Comparison of ENCODE assay signal across 8 cellular contexts in genomic region chr19:48249502-48250014, GRCh38. TPM values are rescaled to one million over a fixed set of nuclear protein-coding genes. Genes with fewer than 3 reads are reported as not detected.
DNase-seq lines count a peak whose midpoint lies in the region; ATAC-seq and TF ChIP-seq lines count a peak whose summit lies in the region.

No MANE protein-coding gene starts in this region.

- POLR2A ChIA-PET in activated CD8-positive, alpha-beta T cell treated with anti-CD3 and anti-CD28 coated beads, Interleukin-2, amount 10 ng/mL, durations not matched to agents 7 days and 5 days (lab: Charles Lee) = interaction anchor here (1.0 to 3.2 kb wide), 9 partner anchors 9 to 622 kb away, joined by 3 to 47 read pairs (median 5); a partner anchor contains a TSS

- H3K27ac Mint-ChIP-seq in activated CD8-positive, alpha-beta T cell treated with anti-CD3 and anti-CD28 coated beads, Interleukin-2, amount 10 ng/mL, durations not matched to agents 7 days and 5 days = peak overlapping the region; percentile 99
- no peak overlapping the region for H3K27ac Mint-ChIP-seq in mesothelial cell of epicardium

- H3K27me3 Mint-ChIP-seq in activated CD8-positive, alpha-beta T cell treated with anti-CD3 and anti-CD28 coated beads, Interleukin-2, amount 10 ng/mL, durations not matched to agents 7 days and 5 days (ENCODE audit: low read depth) = no peaks in the 10 kb centered on the region
- no peaks in the 10 kb centered on the region for H3K27me3 Mint-ChIP-seq in mesothelial cell of epicardium (ENCODE audit: low read depth)

- peaks cover 75% of the 10 kb centered on the region for H3K36me3 Mint-ChIP-seq in activated CD8-positive, alpha-beta T cell treated with anti-CD3 and anti-CD28 coated beads, Interleukin-2, amount 10 ng/mL, durations not matched to agents 7 days and 5 days (ENCODE audit: low read depth)
- H3K36me3 Mint-ChIP-seq in mesothelial cell of epicardium = peaks cover 14% of the 10 kb centered on the region

- no peak for TF ChIP-seq CTCF in mesothelial cell of epicardium (IDR thresholded peaks at IDR 0.05; ENCODE audit: unreplicated experiment)

- no peaks in the 10 kb centered on the region for H3K9me3 Mint-ChIP-seq in activated CD8-positive, alpha-beta T cell treated with anti-CD3 and anti-CD28 coated beads, Interleukin-2, amount 10 ng/mL, durations not matched to agents 7 days and 5 days (ENCODE audit: insufficient read depth)
- H3K9me3 Mint-ChIP-seq in mesothelial cell of epicardium = no peaks in the 10 kb centered on the region

- peak overlapping the region; percentile 95 for H3K4me3 Mint-ChIP-seq in activated CD8-positive, alpha-beta T cell treated with anti-CD3 and anti-CD28 coated beads, Interleukin-2, amount 10 ng/mL, durations not matched to agents 7 days and 5 days
- H3K4me3 Mint-ChIP-seq in mesothelial cell of epicardium = no peak overlapping the region

- CTCF ChIA-PET in activated CD8-positive, alpha-beta T cell treated with anti-CD3 and anti-CD28 coated beads, Interleukin-2, amount 10 ng/mL, durations not matched to agents 7 days and 5 days (lab: Charles Lee) = interaction anchor here (0.6 to 2.5 kb wide), 7 partner anchors 11 to 142 kb away, joined by 3 to 23 read pairs (median 4); partner anchors contain the start of genes KDELR1 and PLA2G4C

- peak; percentile 52 for ATAC-seq in GM18867 (IDR thresholded peaks at IDR 0.05; ENCODE audit: unreplicated experiment)
- ATAC-seq in activated CD8-positive, alpha-beta T cell treated with anti-CD3 and anti-CD28 coated beads, Interleukin-2, amount 10 ng/mL, durations not matched to agents 7 days and 5 days = peak; percentile 84

- peaks cover 75% of the 10 kb centered on the region for H3K4me1 Mint-ChIP-seq in activated CD8-positive, alpha-beta T cell treated with anti-CD3 and anti-CD28 coated beads, Interleukin-2, amount 10 ng/mL, durations not matched to agents 7 days and 5 days (ENCODE audit: low read depth)
- peaks cover 12% of the 10 kb centered on the region for H3K4me1 Mint-ChIP-seq in mesothelial cell of epicardium

- DNase-seq in HT1080 (ENCODE audit: low read depth) (peak; percentile 49), globus pallidus (ENCODE audit: low spot score) (peak; percentile 45), COLO829 (ENCODE audit: low spot score) (no peak), mesothelial cell of epicardium (ENCODE audit: low spot score in 2 of 2, unreplicated experiment in 2 of 2) (no peak), NCI-H1417 (lab: John Stamatoyannopoulos, UW) (no peak)
- peak; percentile 89 for DNase-seq in activated CD8-positive, alpha-beta T cell treated with anti-CD3 and anti-CD28 coated beads, Interleukin-2, amount 10 ng/mL, durations not matched to agents 7 days and 5 days
- DNase-seq in stimulated activated CD4-positive, alpha-beta T cell treated with anti-CD3 and anti-CD28 coated beads, Interleukin-2, amount 100 ng/mL, for 4 hours (ENCODE audit: low read depth) = peak; percentile 65

RNA-seq across cellular contexts. Expression of gene CARD8, which starts 6.2 kb away (rescaled TPM):
- total RNA-seq in HT1080 (2014; rRNA removed; shearing (Covaris generic)) = 17.1 and 19.0 TPM in 2 replicates
- polyA plus RNA-seq in HT1080 (2015; cell fraction: cytosol; rRNA removed) = 19.7 and 20.8 TPM in 2 replicates
- polyA plus RNA-seq in HT1080 (2015; cell fraction: nucleus; rRNA removed) = 44.8 and 52.5 TPM in 2 replicates
- total RNA-seq in activated CD8-positive, alpha-beta T cell treated with anti-CD3 and anti-CD28 coated beads, Interleukin-2, amount 10 ng/mL, durations not matched to agents 7 days and 5 days = 100 to 1,000 TPM; 180 to 185 TPM
- total RNA-seq in mesothelial cell of epicardium = 48.7 to 51.5 TPM (median 50.0 TPM) in 3 replicates

RNA-seq across cellular contexts. Expression of gene ZNF114, which starts 20.3 kb away (rescaled TPM):
- total RNA-seq in HT1080 (2014; rRNA removed; shearing (Covaris generic)) = 1.8 and 2.5 TPM in 2 replicates
- polyA plus RNA-seq in HT1080 (2015; cell fraction: cytosol; rRNA removed) = 0.06 TPM in 1 of 2 replicates, not detected in the other
- not detected in 2 replicates for polyA plus RNA-seq in HT1080 (2015; cell fraction: nucleus; rRNA removed)
- total RNA-seq in activated CD8-positive, alpha-beta T cell treated with anti-CD3 and anti-CD28 coated beads, Interleukin-2, amount 10 ng/mL, durations not matched to agents 7 days and 5 days = under 1 TPM; 0.44 to 0.45 TPM
- 3.7 to 4.4 TPM (median 3.9 TPM) in 3 replicates for total RNA-seq in mesothelial cell of epicardium

Comparison
In these comparisons a context has a peak if more than half of its experiments do, and no peak if none do; other contexts are left out.
1. DNase-seq: peak in HT1080 (single experiment), activated CD8-positive, alpha-beta T cell treated with anti-CD3 and anti-CD28 coated beads, Interleukin-2, amount 10 ng/mL, durations not matched to agents 7 days and 5 days (single experiment), globus pallidus (single experiment) and stimulated activated CD4-positive, alpha-beta T cell treated with anti-CD3 and anti-CD28 coated beads, Interleukin-2, amount 100 ng/mL, for 4 hours (single experiment); none in COLO829 (single experiment), mesothelial cell of epicardium (0 of 2) and NCI-H1417 (0 of 3).